ENCODE assay signal across 8 cellular contexts in genomic region chr1:8047686-8048522, GRCh38. TPM values are rescaled to one million over a fixed set of nuclear protein-coding genes. Genes with fewer than 3 reads are reported as not detected.
DNase-seq lines count a peak whose midpoint lies in the region; ATAC-seq, FAIRE-seq and TF ChIP-seq lines count a peak whose summit lies in the region.

No MANE protein-coding gene starts in this region.

- intact Hi-C loops in testis (cut with DNase I; ENCODE audit: low total_unique reads): no loop called here

- H3K4me1 ChIP-seq in SJCRH30: peaks cover 24% of the 10 kb centered on the region
- H3K4me1 ChIP-seq in testis: no peaks in the 10 kb centered on the region

- no peak for ATAC-seq in GM21529 (IDR thresholded peaks at IDR 0.05; ENCODE audit: unreplicated experiment)
- ATAC-seq in HG02870 (IDR thresholded peaks at IDR 0.05; ENCODE audit: unreplicated experiment): no peak

- H3K36me3 ChIP-seq in SJCRH30: no peaks in the 10 kb centered on the region
- H3K36me3 ChIP-seq in testis (ENCODE audit: low read depth, missing control alignments): no peaks in the 10 kb centered on the region

- no peaks in the 10 kb centered on the region; the same call in 1 of the 2 replicates for H3K9me3 ChIP-seq in SJCRH30 (replicated peaks)
- H3K9me3 ChIP-seq in testis: no peaks in the 10 kb centered on the region

- TF ChIP-seq CTCF in fibroblast of the aortic adventitia (IDR thresholded peaks at IDR 0.05; ENCODE audit: insufficient read depth, low read length) (no peak), testis (IDR thresholded peaks at IDR 0.05) (no peak)

- TF ChIP-seq POLR2A in testis (IDR thresholded peaks at IDR 0.05): no peak

- FAIRE-seq in urothelium cell line (lab: Jason Lieb, UNC): no peak

- peak overlapping the region; percentile 47 for H3K4me3 ChIP-seq in SJCRH30
- H3K4me3 ChIP-seq in fibroblast of the aortic adventitia (ENCODE audit: low read depth, low read length): no peak overlapping the region
- H3K4me3 ChIP-seq in skeletal muscle cell (ENCODE audit: low read depth, low read length): no peak overlapping the region
- no peak overlapping the region for H3K4me3 ChIP-seq in testis

- peak; percentile 74 for DNase-seq in GM04503 (ENCODE audit: low read depth)
- peak; percentile 88 to 93 for DNase-seq in SJCRH30
- peak; percentile 94 for DNase-seq in fibroblast of the aortic adventitia (ENCODE audit: low read depth)
- DNase-seq in skeletal muscle cell (ENCODE audit: low read depth): peak; percentile 93
- no peak for DNase-seq in urothelium cell line (ENCODE audit: low spot score)
- DNase-seq in testis: no peak

- no peaks in the 10 kb centered on the region for H3K27me3 ChIP-seq in SJCRH30
- H3K27me3 ChIP-seq in testis: no peaks in the 10 kb centered on the region

- 66 to 71% methylated on average over 7 of the region's 7 CpGs for WGBS in testis, 2 donors

- H3K27ac ChIP-seq in SJCRH30 (peak overlapping the region; percentile 92), testis (no peak overlapping the region)

RNA-seq across cellular contexts. Expression of gene ERRFI1, which starts 21.8 kb away (rescaled TPM):
- total RNA-seq in SJCRH30 (2014; rRNA removed; shearing (Covaris generic)): 197 and 220 TPM in 2 replicates
- 46.4 and 106 TPM in 2 replicates for total RNA-seq in fibroblast of the aortic adventitia (ENCODE audit: low replicate concordance)
- 10 to 100 TPM; 43.3 to 47.9 TPM for total RNA-seq in testis
- 27.3 TPM for polyA plus RNA-seq in testis (ENCODE audit: insufficient read depth, low read depth, low replicate concordance)

Comparison
In these comparisons a context has a peak if more than half of its experiments do, and no peak if none do; other contexts are left out.
1. DNase-seq: peak in GM04503 (single experiment), SJCRH30 (2 of 2), fibroblast of the aortic adventitia (single experiment) and skeletal muscle cell (single experiment); none in urothelium cell line (single experiment) and testis (single experiment).